17 cellular contexts compared by ENCODE assay signal in genomic region chr9:135805422-135806022, GRCh38.
DNase-seq lines count a peak whose midpoint lies in the region; ATAC-seq and TF ChIP-seq lines count a peak whose summit lies in the region.
"Had no signal": no experiment of that assay in that cellular context is flagged by ENCODE, and none has a peak within 500 bp of the region (broad histone marks: within the 10 kb centered on the region; RNA-seq: fewer than 3 reads in every experiment).

No MANE protein-coding gene starts in this region.

- no peak overlapping the region for H3K9ac ChIP-seq in BLaER1 treated with 17β-estradiol and CSF1 and Interleukin-3, amounts not matched to agents 10 nM and 100 nM
- peak overlapping the region; percentile 63 for H3K9ac ChIP-seq in neuronal stem cell (ENCODE audit: low read depth, low read length, poor library complexity)

- peak overlapping the region; percentile 13 for H2BK15ac ChIP-seq in neuronal stem cell (ENCODE audit: low read length)

- no peak overlapping the region for H3K4me3 ChIP-seq in BLaER1 treated with 17β-estradiol and CSF1 and Interleukin-3, amounts not matched to agents 10 nM and 100 nM
- H3K4me3 ChIP-seq in NB4 (ENCODE audit: low read depth, low read length): no peak overlapping the region
- H3K4me3 ChIP-seq in neuronal stem cell (ENCODE audit: low read length in 2 of 2): no peak overlapping the region
- H3K4me3 ChIP-seq: thyroid gland had no signal

- H4K8ac ChIP-seq in neuronal stem cell (ENCODE audit: low read depth, low read length): peak overlapping the region; percentile 54

- H3K4me2 ChIP-seq in BLaER1 treated with 17β-estradiol and CSF1 and Interleukin-3, amounts not matched to agents 10 nM and 100 nM: peak overlapping the region; percentile 34 to 92 (median 83)
- no peak overlapping the region for H3K4me2 ChIP-seq in neuronal stem cell (ENCODE audit: insufficient read depth, low read length, poor library complexity, severe bottlenecking)

- peak overlapping the region; percentile 86 for H3K23ac ChIP-seq in neuronal stem cell (ENCODE audit: low read depth, low read length, poor library complexity)

- no peak overlapping the region for H2AK5ac ChIP-seq in neuronal stem cell (ENCODE audit: low read depth, low read length)

- H3K14ac ChIP-seq in neuronal stem cell (ENCODE audit: low read length): peak overlapping the region; percentile 72

- H3K27me3 ChIP-seq in BLaER1 treated with 17β-estradiol and CSF1 and Interleukin-3, amounts not matched to agents 10 nM and 100 nM: no peaks in the 10 kb centered on the region
- no peaks in the 10 kb centered on the region for H3K27me3 ChIP-seq in neuronal stem cell (ENCODE audit: control insufficient read depth in 3 of 3, insufficient read depth in 3 of 3, low read depth in 1 of 3, low read length in 3 of 3)
- H3K27me3 ChIP-seq: brain microvascular endothelial cell, thyroid gland had no signal

- H3K27ac ChIP-seq in BLaER1 treated with 17β-estradiol and CSF1 and Interleukin-3, amounts not matched to agents 10 nM and 100 nM: no peak overlapping the region
- H3K27ac ChIP-seq in neuronal stem cell (replicated peaks; ENCODE audit: low read length): no peak overlapping the region
- H3K27ac ChIP-seq: brain microvascular endothelial cell, thyroid gland had no signal

- H3K9me3 ChIP-seq in BLaER1 treated with 17β-estradiol and CSF1 and Interleukin-3, amounts not matched to agents 10 nM and 100 nM (replicated peaks in 1 of 11): peaks cover 0 to 3% (median 0%) of the 10 kb centered on the region in 11 experiments; a peak in 1 of 22 replicates
- peaks cover 0 to 4% of the 10 kb centered on the region in 2 donors for H3K9me3 ChIP-seq in neuronal stem cell (replicated peaks in 1 of 2; ENCODE audit: control insufficient read depth in 2 of 2, insufficient read depth in 1 of 2, low read depth in 1 of 2, low read length in 2 of 2)
- H3K9me3 ChIP-seq: thyroid gland had no signal

- TF ChIP-seq POLR2A in NB4 (IDR thresholded peaks at IDR 0.05; ENCODE audit: extremely low read depth, insufficient read length): no peak

- H4K20me1 ChIP-seq in BLaER1 treated with 17β-estradiol and CSF1 and Interleukin-3, amounts not matched to agents 10 nM and 100 nM: peaks cover 0 to 50% (median 32%) of the 10 kb centered on the region in 11 experiments; a peak in 17 of 22 replicates

- peak; percentile 19 for ATAC-seq in esophagus mucosa
- ATAC-seq: activated CD4-positive, alpha-beta T cell treated with anti-CD3 and anti-CD28 coated beads for 36 hours had no signal

- no peak overlapping the region for H2AFZ ChIP-seq in neuronal stem cell (ENCODE audit: low read length)

- peaks cover 5% of the 10 kb centered on the region for H3K79me1 ChIP-seq in neuronal stem cell (ENCODE audit: low read depth, low read length)

- no CpG with 5 or more reads among the region's 22 CpGs for WGBS in neuronal stem cell (ENCODE audit: extremely low coverage in 2 of 2, insufficient read length in 2 of 2, insufficient replicate concordance in 1 of 2), 2 donors

- H3K4me1 ChIP-seq in BLaER1 treated with 17β-estradiol and CSF1 and Interleukin-3, amounts not matched to agents 10 nM and 100 nM: peaks cover 13 to 45% (median 34%) of the 10 kb centered on the region in 10 experiments
- H3K4me1 ChIP-seq in neuronal stem cell (ENCODE audit: control insufficient read depth in 2 of 2, insufficient read depth in 1 of 2, low read depth in 1 of 2, low read length in 2 of 2): peaks cover 1 to 8% of the 10 kb centered on the region in 2 donors
- H3K4me1 ChIP-seq: thyroid gland had no signal

- no peak overlapping the region for H2BK12ac ChIP-seq in neuronal stem cell (ENCODE audit: low read length)

- H2BK120ac ChIP-seq in neuronal stem cell (ENCODE audit: low read depth, low read length): no peak overlapping the region

- H3K4ac ChIP-seq in neuronal stem cell (ENCODE audit: low read length): no peak overlapping the region

- no peak overlapping the region for H4K91ac ChIP-seq in neuronal stem cell (ENCODE audit: low read depth, low read length, poor library complexity)

- no peak for TF ChIP-seq CTCF in NB4 (IDR thresholded peaks at IDR 0.05; ENCODE audit: low read depth, low read length)

- H3K36me3 ChIP-seq in BLaER1 treated with 17β-estradiol and CSF1 and Interleukin-3, amounts not matched to agents 10 nM and 100 nM: peaks cover 8 to 30% (median 19%) of the 10 kb centered on the region in 11 experiments
- peaks cover 15 to 38% of the 10 kb centered on the region in 2 donors for H3K36me3 ChIP-seq in neuronal stem cell (replicated peaks in 1 of 2; ENCODE audit: control insufficient read depth in 2 of 2, insufficient read depth in 2 of 2, low read length in 2 of 2)

- H3K18ac ChIP-seq in neuronal stem cell (ENCODE audit: low read length): peak overlapping the region; percentile 35

- DNase-seq in NB4 (ENCODE audit: low read depth) (peak; percentile 62), neuronal stem cell (ENCODE audit: low spot score) (no peak), DMS 273 (lab: John Stamatoyannopoulos, UW; ENCODE audit: unreplicated experiment) (no peak), amygdala (lab: John Stamatoyannopoulos, UW) (no peak)
- DNase-seq in effector CD8-positive, alpha-beta T cell (lab: John Stamatoyannopoulos, UW): no peak
- DNase-seq: activated CD4-positive, alpha-beta T cell treated with anti-CD3 and anti-CD28 coated beads for 36 hours; activated CD8-positive, alpha-beta memory T cell treated with anti-CD3 and anti-CD28 coated beads for 24 hours; activated gamma-delta T cell treated with Interleukin-2 at 50 U/mL for 16 hours; activated T-cell treated with anti-CD3 and anti-CD28 coated beads, Interleukin-2, amount 50 U/mL, for 24 hours; brain microvascular endothelial cell; kidney glomerular epithelial cell; NCI-H446 treated with DMSO at 0.1 percent for 48 hours; nucleus accumbens; stimulated activated naive CD8-positive, alpha-beta T cell treated with anti-CD3 and anti-CD28 coated beads, Interleukin-15, amount 100 ng/mL, for 72 hours; thyroid gland had no signal

- no peak overlapping the region for H2BK5ac ChIP-seq in neuronal stem cell (ENCODE audit: low read length)
